ENCODE assay signal across 19 cellular contexts in genomic region chr16:57773019-57773418, GRCh38. TPM values are rescaled to one million over a fixed set of nuclear protein-coding genes. Genes with fewer than 3 reads are reported as not detected.
DNase-seq lines count a peak whose midpoint lies in the region; TF ChIP-seq lines count a peak whose summit lies in the region.
"Had no signal": no experiment of that assay in that cellular context is flagged by ENCODE, and none has a peak within 500 bp of the region (broad histone marks: within the 10 kb centered on the region; RNA-seq: fewer than 3 reads in every experiment).

No MANE protein-coding gene starts in this region.

- no CpG with 5 or more reads among the region's 11 CpGs for WGBS in neuronal stem cell (ENCODE audit: extremely low coverage in 2 of 2, insufficient read length in 2 of 2, insufficient replicate concordance in 1 of 2), 2 donors

- no peak for TF ChIP-seq POLR2A in uterus (IDR thresholded peaks at IDR 0.05)

- H3K36me3 ChIP-seq in neuronal stem cell (replicated peaks in 1 of 2; ENCODE audit: control insufficient read depth in 2 of 2, insufficient read depth in 2 of 2, low read length in 2 of 2) (no peaks in the 10 kb centered on the region), uterus (no peaks in the 10 kb centered on the region)
- H3K36me3 ChIP-seq: HAP-1 had no signal

- H3K14ac ChIP-seq in neuronal stem cell (ENCODE audit: low read length) = no peak overlapping the region

- no peaks in the 10 kb centered on the region for H3K9me3 ChIP-seq in neuronal stem cell (replicated peaks in 1 of 2; ENCODE audit: control insufficient read depth in 2 of 2, insufficient read depth in 1 of 2, low read depth in 1 of 2, low read length in 2 of 2)
- no peaks in the 10 kb centered on the region for H3K9me3 ChIP-seq in uterus
- H3K9me3 ChIP-seq: HAP-1, Peyer's patch, SK-N-SH had no signal

- H3K4me3 ChIP-seq in neuronal stem cell (ENCODE audit: low read length in 2 of 2) (no peak overlapping the region), uterus (no peak overlapping the region)
- H3K4me3 ChIP-seq: GM23338, HAP-1, K562, Peyer's patch had no signal

- H3K18ac ChIP-seq in neuronal stem cell (ENCODE audit: low read length) = no peak overlapping the region

- H3K23ac ChIP-seq in neuronal stem cell (ENCODE audit: low read depth, low read length, poor library complexity) = no peak overlapping the region

- no peaks in the 10 kb centered on the region for H3K27me3 ChIP-seq in neuronal stem cell (ENCODE audit: control insufficient read depth in 3 of 3, insufficient read depth in 3 of 3, low read depth in 1 of 3, low read length in 3 of 3)
- no peaks in the 10 kb centered on the region for H3K27me3 ChIP-seq in uterus
- H3K27me3 ChIP-seq: Peyer's patch had no signal

- POLR2A ChIA-PET in RWPE1 (lab: Yijun Ruan, JAX; ENCODE audit: low non-redundant PET) = no interaction called here

- no peak overlapping the region for H4K8ac ChIP-seq in neuronal stem cell (ENCODE audit: low read depth, low read length)

- no peak overlapping the region for H2BK5ac ChIP-seq in neuronal stem cell (ENCODE audit: low read length)

- intact Hi-C loops in uterus (cut with DNase I; ENCODE audit: low total_unique reads) = no loop called here

- in situ Hi-C loops in GM13977 (cut with MboI; ENCODE audit: low pct_unique_long_range_greater_than_20kb, low sequenced_read_pairs, unreplicated experiment) = no loop called here

- peak overlapping the region; percentile 49 for H2BK15ac ChIP-seq in neuronal stem cell (ENCODE audit: low read length)

- peaks cover 0 to 14% of the 10 kb centered on the region in 2 donors for H3K4me1 ChIP-seq in neuronal stem cell (ENCODE audit: control insufficient read depth in 2 of 2, insufficient read depth in 1 of 2, low read depth in 1 of 2, low read length in 2 of 2)
- H3K4me1 ChIP-seq in uterus = no peaks in the 10 kb centered on the region
- H3K4me1 ChIP-seq: HAP-1, Peyer's patch had no signal

- H2BK120ac ChIP-seq in neuronal stem cell (ENCODE audit: low read depth, low read length) = no peak overlapping the region

- no peak overlapping the region for H2AK5ac ChIP-seq in neuronal stem cell (ENCODE audit: low read depth, low read length)

- no peak overlapping the region for H3K4ac ChIP-seq in neuronal stem cell (ENCODE audit: low read length)

- H3K27ac ChIP-seq in RWPE1 = peak overlapping the region; percentile 21
- no peak overlapping the region for H3K27ac ChIP-seq in neuronal stem cell (replicated peaks; ENCODE audit: low read length)
- H3K27ac ChIP-seq in uterus = no peak overlapping the region
- H3K27ac ChIP-seq: Peyer's patch had no signal

- no peak overlapping the region for H3K9ac ChIP-seq in neuronal stem cell (ENCODE audit: low read depth, low read length, poor library complexity)
- H3K9ac ChIP-seq: SK-N-SH had no signal

- no peak overlapping the region for H4K91ac ChIP-seq in neuronal stem cell (ENCODE audit: low read depth, low read length, poor library complexity)

- H2BK12ac ChIP-seq in neuronal stem cell (ENCODE audit: low read length) = peak overlapping the region; percentile 22

- H2AFZ ChIP-seq in neuronal stem cell (ENCODE audit: low read length) = no peak overlapping the region
- H2AFZ ChIP-seq: GM23338 had no signal

- TF ChIP-seq CTCF in RWPE1 (conservative IDR thresholded peaks at IDR 0.05; ENCODE audit: low read depth) (no peak), GM13977 (IDR thresholded peaks at IDR 0.05; ENCODE audit: extremely low read depth, insufficient read depth, missing control alignments) (no peak), uterus (IDR thresholded peaks at IDR 0.05) (no peak)

- DNase-seq in NCI-H748 (lab: John Stamatoyannopoulos, UW; ENCODE audit: unreplicated experiment) (peak; percentile 12), NCI-H748 treated with DMSO at 0.1 percent for 48 hours (lab: John Stamatoyannopoulos, UW) (no peak), RWPE1 (ENCODE audit: low spot score) (no peak), neuronal stem cell (ENCODE audit: low spot score) (no peak), germinal center (ENCODE audit: low spot score) (no peak), GM13977 (ENCODE audit: low spot score) (no peak), uterus (no peak)
- DNase-seq: CD4-positive, CD25-positive, alpha-beta regulatory T cell; Kasumi-1; NCI-H1105; NCI-H1436 treated with DMSO at 0.1 percent for 48 hours; NCI-H2029; NCI-H446 treated with DMSO at 0.1 percent for 48 hours; Peyer's patch; SK-N-SH; SW 1271 had no signal

- CTCF ChIA-PET in RWPE1 (lab: Yijun Ruan, JAX) = interaction anchor here (0.6 kb wide), 1 partner anchor 312 kb away, joined by 3 read pairs; no protein-coding TSS in a partner anchor

- H3K79me1 ChIP-seq in neuronal stem cell (ENCODE audit: low read depth, low read length) = no peaks in the 10 kb centered on the region

- H3K4me2 ChIP-seq in neuronal stem cell (ENCODE audit: insufficient read depth, low read length, poor library complexity, severe bottlenecking) = no peak overlapping the region
- H3K4me2 ChIP-seq: GM23338, SK-N-SH had no signal

RNA-seq across cellular contexts. Expression of gene KIFC3, which starts 29.3 kb away (rescaled TPM):
- 1.3 TPM for polyA plus RNA-seq in neuronal stem cell (2013, experiment 1 of 2)
- 1.1 TPM for polyA plus RNA-seq in neuronal stem cell (2013, experiment 2 of 2)
- 10 to 100 TPM in 2 of 4 donors, 1 to 10 TPM in 2; 3.2 to 44.2 (median 17.4) TPM for total RNA-seq in uterus
- polyA plus RNA-seq: CD4-positive, CD25-positive, alpha-beta regulatory T cell had no signal

RNA-seq across cellular contexts. Expression of gene KATNB1, which starts 37.4 kb away (rescaled TPM):
- polyA plus RNA-seq in neuronal stem cell (2013, experiment 1 of 2) = 31.8 TPM
- 30.8 TPM for polyA plus RNA-seq in neuronal stem cell (2013, experiment 2 of 2)
- 10 to 100 TPM; 13.3 to 27.4 (median 18.1) TPM for total RNA-seq in uterus
